14 cellular contexts compared by ENCODE assay signal in the genomic region with DNA sequence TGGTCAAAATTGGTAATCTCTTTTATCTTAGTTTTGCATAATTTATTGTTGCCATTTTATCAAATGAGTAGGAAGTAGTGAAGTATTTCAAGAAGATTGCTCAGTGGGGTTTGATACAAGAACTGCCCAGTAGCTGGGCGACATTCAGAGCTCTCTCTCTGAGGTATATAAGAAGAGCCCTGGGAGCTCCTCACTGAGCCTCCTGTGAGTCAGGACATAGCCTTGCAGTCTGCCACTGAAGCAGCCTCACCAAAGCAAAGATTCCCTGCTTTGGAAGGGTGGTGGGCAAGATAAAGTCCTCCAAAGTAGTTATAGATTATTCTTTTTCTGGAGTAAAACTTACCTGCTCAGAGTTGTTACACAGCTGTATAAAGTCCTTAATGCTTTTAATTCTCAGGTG. TPM values are rescaled to one million over a fixed set of nuclear protein-coding genes. Genes with fewer than 3 reads are reported as not detected.
DNase-seq lines count a peak whose midpoint lies in the region; TF ChIP-seq lines count a peak whose summit lies in the region.
"Had no signal": no experiment of that assay in that cellular context is flagged by ENCODE, and none has a peak within 500 bp of the region (broad histone marks: within the 10 kb centered on the region; RNA-seq: fewer than 3 reads in every experiment).

No MANE protein-coding gene starts in this region.

- H3K9me3 ChIP-seq in MM.1S (replicated peaks; ENCODE audit: insufficient read depth, low read length) (no peaks in the 10 kb centered on the region), vagina (no peaks in the 10 kb centered on the region)

- H3K4me3 ChIP-seq in MM.1S (ENCODE audit: low read length), result no peak overlapping the region
- H3K4me3 ChIP-seq in vagina, result no peak overlapping the region
- H3K4me3 ChIP-seq: lung, neural progenitor cell had no signal

- H3K4me1 ChIP-seq in MM.1S (ENCODE audit: low read length) (no peaks in the 10 kb centered on the region), vagina (no peaks in the 10 kb centered on the region)
- H3K4me1 ChIP-seq: neural progenitor cell had no signal

- no peak overlapping the region for H3K4me2 ChIP-seq in MM.1S (ENCODE audit: low read depth, low read length)
- H3K4me2 ChIP-seq: neural progenitor cell had no signal

- DNase-seq in ACHN (peak; percentile 8), GM04503 (ENCODE audit: low read depth) (peak; percentile 9), amniotic epithelial cell (ENCODE audit: low read depth) (peak; percentile 68), kidney tubule cell (ENCODE audit: low spot score) (peak; percentile 33), NCI-H187 (lab: John Stamatoyannopoulos, UW) (no peak), MM.1S (no peak), vagina (ENCODE audit: extremely low spot score in 2 of 2) (no peak), putamen (ENCODE audit: low spot score) (no peak)
- DNase-seq: DMS79, NCI-H2081 treated with DMSO at 0.1 percent for 48 hours, NCI-H69, T-helper 1 cell had no signal

- H3K27me3 ChIP-seq in MM.1S (replicated peaks; ENCODE audit: insufficient read depth, low read length) (no peaks in the 10 kb centered on the region), vagina (no peaks in the 10 kb centered on the region)
- H3K27me3 ChIP-seq: neural progenitor cell had no signal

- H3K36me3 ChIP-seq in MM.1S (replicated peaks; ENCODE audit: insufficient read depth, low read length), result no peaks in the 10 kb centered on the region; the same call in 1 of the 2 replicates
- H3K36me3 ChIP-seq in vagina, result peaks cover 0 to 32% of the 10 kb centered on the region in 2 donors

- TF ChIP-seq CTCF in MM.1S (IDR thresholded peaks at IDR 0.05; ENCODE audit: low read length), result no peak
- no peak for TF ChIP-seq CTCF in vagina (IDR thresholded peaks at IDR 0.05)

- H3K27ac ChIP-seq in MM.1S (ENCODE audit: low read length) (no peak overlapping the region), vagina (no peak overlapping the region)
- H3K27ac ChIP-seq: neural progenitor cell had no signal

- H2AFZ ChIP-seq in MM.1S (ENCODE audit: low read length), result no peak overlapping the region
- H2AFZ ChIP-seq: neural progenitor cell had no signal

- H3K9me2 ChIP-seq in MM.1S (replicated peaks; ENCODE audit: insufficient read depth, low read length), result no peaks in the 10 kb centered on the region

- no peaks in the 10 kb centered on the region for H3F3A ChIP-seq in MM.1S (ENCODE audit: insufficient read depth, low read length)

- no peaks in the 10 kb centered on the region for H4K20me1 ChIP-seq in MM.1S (ENCODE audit: insufficient read depth, low read length)

- intact Hi-C loops in vagina (cut with DNase I), result no loop called here

- H3K9ac ChIP-seq in MM.1S (ENCODE audit: low read length), result no peak overlapping the region
- H3K9ac ChIP-seq: neural progenitor cell had no signal

- in situ Hi-C loops in ACHN (cut with HindIII; ENCODE audit: low pct_ligation_motif_present, low pct_unique_long_range_greater_than_20kb, low sequenced_read_pairs), result no loop called here

- H3K79me2 ChIP-seq in MM.1S (ENCODE audit: low read length), result 0 out of 2 replicates have a peak, but pooled peaks cover 4% of the 10 kb centered on the region

- TF ChIP-seq POLR2A in vagina (IDR thresholded peaks at IDR 0.05), result no peak

RNA-seq across cellular contexts. Expression of a gene that starts 26.1 kb away (rescaled TPM):
- 48.1 TPM for total RNA-seq in vagina

RNA-seq across cellular contexts. Expression of a gene that starts 35.1 kb away (rescaled TPM):
- 136 TPM for total RNA-seq in vagina

Comparison
In these comparisons a context has a peak if more than half of its experiments do, and no peak if none do; other contexts are left out.
1. DNase-seq: peak in ACHN (single experiment), GM04503 (single experiment), amniotic epithelial cell (single experiment) and kidney tubule cell (single experiment); none in NCI-H187 (0 of 2), MM.1S (single experiment), vagina (0 of 2) and putamen (single experiment).